Comparison of ENCODE assay signal across 8 cellular contexts in genomic region chr19:11738746-11739620, GRCh38. TPM values are rescaled to one million over a fixed set of nuclear protein-coding genes. Genes with fewer than 3 reads are reported as not detected.
DNase-seq lines count a peak whose midpoint lies in the region; ATAC-seq and TF ChIP-seq lines count a peak whose summit lies in the region.

Gene ZNF823 (minus strand): TSS chr19:11738946. CDS start chr19:11738819, 127 bp downstream.

- H3F3A ChIP-seq in GM23338 (replicated peaks; ENCODE audit: low read depth), result no peaks in the 10 kb centered on the region

- H3K4me1 ChIP-seq in GM23338 (ENCODE audit: insufficient read depth), result no peaks in the 10 kb centered on the region

- peak within 1 kb of the TSS; percentile 95 for H3K4me2 ChIP-seq in GM23338

- H3K27ac Mint-ChIP-seq in GM23338, result peak within 1 kb of the TSS; percentile 86; the same call in 1 of the 2 replicates
- H3K27ac Mint-ChIP-seq in activated T-helper 2 cell treated with anti-CD3 and anti-CD28 coated beads, Interferon-gamma antibody, Interleukin-2, Interleukin-4, amounts not matched to agents 10 μg/mL and 5 μg/mL and 100 μg/mL, durations not matched to agents 14 hours and 24 hours and 36 hours, result peak within 1 kb of the TSS; percentile 86
- H3K27ac Mint-ChIP-seq in naive thymus-derived CD8-positive, alpha-beta T cell, result peak within 1 kb of the TSS; percentile 85 to 99 (median 97)
- peak within 1 kb of the TSS; percentile 96 for H3K27ac Mint-ChIP-seq in stimulated activated naive B cell treated with anti-CD40 and anti-IgM and Interleukin-4, amounts not matched to agents 10 μg/mL and 1 μg/mL and 100 μg/mL, for 72 hours

- H2AFZ ChIP-seq in GM23338, result peak within 1 kb of the TSS; percentile 99

- peaks cover 47% of the 10 kb centered on the region for H3K27me3 ChIP-seq in GM23338 (ENCODE audit: insufficient read depth)

- no peaks in the 10 kb centered on the region for H3K36me3 ChIP-seq in GM23338 (ENCODE audit: insufficient read depth)

- 0 out of 2 replicates have a peak, but pooled peaks cover 3% of the 10 kb centered on the region for H3K9me2 ChIP-seq in GM23338 (ENCODE audit: insufficient read depth)

- H3K27ac ChIP-seq in GM23338 (ENCODE audit: low read depth), result no peak within 1 kb of the TSS

- H3K9me3 Mint-ChIP-seq in GM23338, result peaks cover 15% of the 10 kb centered on the region
- H3K9me3 Mint-ChIP-seq in activated T-helper 2 cell treated with anti-CD3 and anti-CD28 coated beads, Interferon-gamma antibody, Interleukin-2, Interleukin-4, amounts not matched to agents 10 μg/mL and 5 μg/mL and 100 μg/mL, durations not matched to agents 14 hours and 24 hours and 36 hours, result peaks cover 5% of the 10 kb centered on the region
- peaks cover 0 to 3% (median 0%) of the 10 kb centered on the region in 9 donors for H3K9me3 Mint-ChIP-seq in naive thymus-derived CD8-positive, alpha-beta T cell
- H3K9me3 Mint-ChIP-seq in stimulated activated naive B cell treated with anti-CD40 and anti-IgM and Interleukin-4, amounts not matched to agents 10 μg/mL and 1 μg/mL and 100 μg/mL, for 72 hours, result no peaks in the 10 kb centered on the region

- no peaks in the 10 kb centered on the region for H3K79me2 ChIP-seq in GM23338 (replicated peaks; ENCODE audit: insufficient read depth)

- H3K27me3 Mint-ChIP-seq in GM23338 (ENCODE audit: insufficient read depth, low read depth, poor library complexity), result peaks cover 25% of the 10 kb centered on the region
- H3K27me3 Mint-ChIP-seq in activated T-helper 2 cell treated with anti-CD3 and anti-CD28 coated beads, Interferon-gamma antibody, Interleukin-2, Interleukin-4, amounts not matched to agents 10 μg/mL and 5 μg/mL and 100 μg/mL, durations not matched to agents 14 hours and 24 hours and 36 hours (ENCODE audit: low read depth), result peaks cover 2% of the 10 kb centered on the region
- peaks cover 0 to 3% (median 0%) of the 10 kb centered on the region in 5 donors for H3K27me3 Mint-ChIP-seq in naive thymus-derived CD8-positive, alpha-beta T cell
- no peaks in the 10 kb centered on the region for H3K27me3 Mint-ChIP-seq in stimulated activated naive B cell treated with anti-CD40 and anti-IgM and Interleukin-4, amounts not matched to agents 10 μg/mL and 1 μg/mL and 100 μg/mL, for 72 hours

- no peaks in the 10 kb centered on the region for H3K36me3 Mint-ChIP-seq in GM23338 (ENCODE audit: low read depth)
- H3K36me3 Mint-ChIP-seq in activated T-helper 2 cell treated with anti-CD3 and anti-CD28 coated beads, Interferon-gamma antibody, Interleukin-2, Interleukin-4, amounts not matched to agents 10 μg/mL and 5 μg/mL and 100 μg/mL, durations not matched to agents 14 hours and 24 hours and 36 hours (ENCODE audit: low read depth), result peaks cover 14% of the 10 kb centered on the region
- H3K36me3 Mint-ChIP-seq in naive thymus-derived CD8-positive, alpha-beta T cell, result peaks cover 0 to 4% (median 2%) of the 10 kb centered on the region in 3 donors
- H3K36me3 Mint-ChIP-seq in stimulated activated naive B cell treated with anti-CD40 and anti-IgM and Interleukin-4, amounts not matched to agents 10 μg/mL and 1 μg/mL and 100 μg/mL, for 72 hours, result peaks cover 4 to 7% of the 10 kb centered on the region in 2 donors

- H3K4me3 ChIP-seq in GM23338, result peak within 1 kb of the TSS; percentile 90

- intact Hi-C loops in activated T-helper 2 cell treated with anti-CD3 and anti-CD28 coated beads, Interferon-gamma antibody, Interleukin-2, Interleukin-4, amounts not matched to agents 10 μg/mL and 5 μg/mL and 100 μg/mL, durations not matched to agents 14 hours and 24 hours and 36 hours (cut with micrococcal nuclease), result loop anchor here (1.0 kb wide), 1 partner anchor 28 kb away; no protein-coding TSS in a partner anchor

- TF ChIP-seq CTCF in GM23338 (conservative IDR thresholded peaks at IDR 0.05; ENCODE audit: low read depth in 2 of 2), result no peak

- H4K20me1 ChIP-seq in GM23338 (replicated peaks; ENCODE audit: insufficient read depth), result peaks cover 8% of the 10 kb centered on the region; the same call in 1 of the 2 replicates

- POLR2A ChIA-PET in naive thymus-derived CD8-positive, alpha-beta T cell (lab: Charles Lee), result interaction anchor here (0.6 to 4.3 kb wide), 4 partner anchors 27 to 123 kb away, joined by 3 to 21 read pairs (median 4); partner anchors contain the start of gene ZNF441

- peak; percentile 92 for ATAC-seq in GM23338
- peak; percentile 97 to 99 for ATAC-seq in naive thymus-derived CD8-positive, alpha-beta T cell
- ATAC-seq in stimulated activated naive B cell treated with anti-CD40 and anti-IgM and Interleukin-4, amounts not matched to agents 10 μg/mL and 1 μg/mL and 100 μg/mL, for 72 hours (replicated peaks), result peak; percentile 91 to 92

- peaks cover 4% of the 10 kb centered on the region; the same call in 2 of the 3 replicates for H3K4me1 Mint-ChIP-seq in GM23338
- peaks cover 15% of the 10 kb centered on the region for H3K4me1 Mint-ChIP-seq in activated T-helper 2 cell treated with anti-CD3 and anti-CD28 coated beads, Interferon-gamma antibody, Interleukin-2, Interleukin-4, amounts not matched to agents 10 μg/mL and 5 μg/mL and 100 μg/mL, durations not matched to agents 14 hours and 24 hours and 36 hours (ENCODE audit: low read depth)
- peaks cover 10 to 33% (median 24%) of the 10 kb centered on the region in 4 donors for H3K4me1 Mint-ChIP-seq in naive thymus-derived CD8-positive, alpha-beta T cell
- H3K4me1 Mint-ChIP-seq in stimulated activated naive B cell treated with anti-CD40 and anti-IgM and Interleukin-4, amounts not matched to agents 10 μg/mL and 1 μg/mL and 100 μg/mL, for 72 hours, result peaks cover 18 to 28% of the 10 kb centered on the region in 2 donors

- DNase-seq in EH (ENCODE audit: low read depth) (peak; percentile 99), GM23338 (ENCODE audit: low spot score) (peak; percentile 100), Kasumi-1 (lab: John Stamatoyannopoulos, UW) (peak; percentile 99), RKO (ENCODE audit: low spot score) (peak; percentile 98), fibroblast of peridontal ligament (ENCODE audit: extremely low read depth) (peak; percentile 96)
- peak; percentile 95 for DNase-seq in activated T-helper 2 cell treated with anti-CD3 and anti-CD28 coated beads, Interferon-gamma antibody, Interleukin-2, Interleukin-4, amounts not matched to agents 10 μg/mL and 5 μg/mL and 100 μg/mL, durations not matched to agents 14 hours and 24 hours and 36 hours (ENCODE audit: low spot score)
- DNase-seq in naive thymus-derived CD8-positive, alpha-beta T cell, result peak; percentile 87 to 99 (median 97)
- DNase-seq in stimulated activated naive B cell treated with anti-CD40 and anti-IgM and Interleukin-4, amounts not matched to agents 10 μg/mL and 1 μg/mL and 100 μg/mL, for 72 hours, result peak; percentile 95

- H3K4me3 Mint-ChIP-seq in GM23338, result peak within 1 kb of the TSS; percentile 99
- H3K4me3 Mint-ChIP-seq in activated T-helper 2 cell treated with anti-CD3 and anti-CD28 coated beads, Interferon-gamma antibody, Interleukin-2, Interleukin-4, amounts not matched to agents 10 μg/mL and 5 μg/mL and 100 μg/mL, durations not matched to agents 14 hours and 24 hours and 36 hours (ENCODE audit: low read depth), result peak within 1 kb of the TSS; percentile 94
- peak within 1 kb of the TSS; percentile 97 to 100 (median 99) for H3K4me3 Mint-ChIP-seq in naive thymus-derived CD8-positive, alpha-beta T cell
- H3K4me3 Mint-ChIP-seq in stimulated activated naive B cell treated with anti-CD40 and anti-IgM and Interleukin-4, amounts not matched to agents 10 μg/mL and 1 μg/mL and 100 μg/mL, for 72 hours, result peak within 1 kb of the TSS; percentile 98 to 99

TF ChIP-seq in GM23338, 12 proteins besides CTCF, POLR2A, EP300 and RAD21:
- TF ChIP-seq ZNF331 (CRISPR knock-in tag; IDR thresholded peaks at IDR 0.05; ENCODE audit: low read depth) (no peak), POLR2AphosphoS5 (IDR thresholded peaks at IDR 0.05; ENCODE audit: low read depth) (peak; percentile 71)

RNA-seq across cellular contexts. Expression of gene ZNF823, which starts in this region (rescaled TPM):
- total RNA-seq in GM23338 (2014; rRNA removed; shearing (Covaris generic)), result 3.0 and 7.1 TPM in 2 replicates
- 1.0 and 1.3 TPM in 2 replicates for polyA plus RNA-seq in GM23338 (2016; fragmentation: Nextera tagmentation; extraction: Ambion mirVana)
- 3.6 TPM in 2 replicates for total RNA-seq in activated T-helper 2 cell treated with anti-CD3 and anti-CD28 coated beads, Interferon-gamma antibody, Interleukin-2, Interleukin-4, amounts not matched to agents 10 μg/mL and 5 μg/mL and 100 μg/mL, durations not matched to agents 14 hours and 24 hours and 36 hours
- total RNA-seq in naive thymus-derived CD8-positive, alpha-beta T cell, result 1 to 10 TPM; 7.2 to 7.3 TPM
- polyA plus RNA-seq in naive thymus-derived CD8-positive, alpha-beta T cell, result 1 to 10 TPM; 2.0 to 3.2 (median 2.8) TPM
